Comparison of ENCODE assay signal across 24 cellular contexts in genomic region chr9:17532461-17532860, GRCh38. TPM values are rescaled to one million over a fixed set of nuclear protein-coding genes. Genes with fewer than 3 reads are reported as not detected.
DNase-seq lines count a peak whose midpoint lies in the region; TF ChIP-seq lines count a peak whose summit lies in the region.
"Had no signal": no experiment of that assay in that cellular context is flagged by ENCODE, and none has a peak within 500 bp of the region (broad histone marks: within the 10 kb centered on the region; RNA-seq: fewer than 3 reads in every experiment).

No MANE protein-coding gene starts in this region.

- no peak overlapping the region for H2AK5ac ChIP-seq in H9 (ENCODE audit: insufficient read length, low read length)

- no peak overlapping the region for H2BK20ac ChIP-seq in H9 (ENCODE audit: low read depth, low read length, poor library complexity, severe bottlenecking)

- H3K4me3 ChIP-seq in esophagus muscularis mucosa (no peak overlapping the region), transverse colon (no peak overlapping the region)
- H3K4me3 ChIP-seq: BLaER1 had no signal

- no peaks in the 10 kb centered on the region for H3K4me1 ChIP-seq in esophagus muscularis mucosa
- no peaks in the 10 kb centered on the region for H3K4me1 ChIP-seq in H9 (ENCODE audit: insufficient read depth, low read length)
- no peaks in the 10 kb centered on the region for H3K4me1 ChIP-seq in transverse colon
- H3K4me1 ChIP-seq: BLaER1, Caco-2, SJCRH30 had no signal

- no peak overlapping the region for H3K9ac ChIP-seq in H9 (ENCODE audit: extremely low read depth, insufficient read length, low read length)
- H3K9ac ChIP-seq: BLaER1 had no signal

- no peaks in the 10 kb centered on the region for H3K9me3 Mint-ChIP-seq in H9
- H3K9me3 Mint-ChIP-seq: CD4-positive, alpha-beta T cell; T-cell; T-helper 2 cell treated with Interferon-gamma antibody and Interleukin-4, amounts not matched to agents 5 μg/mL and 100 μg/mL, for 36 hours had no signal

- peaks cover 4 to 12% of the 10 kb centered on the region in 2 experiments for H3K4me1 Mint-ChIP-seq in H9
- H3K4me1 Mint-ChIP-seq: T-cell had no signal

- H2AFZ ChIP-seq in H9 (ENCODE audit: low read length), result no peak overlapping the region

- no peak overlapping the region for H2BK12ac ChIP-seq in H9 (ENCODE audit: insufficient read length, low read depth, low read length)

- H3K27me3 Mint-ChIP-seq in H9 (ENCODE audit: low read depth), result peaks cover 3% of the 10 kb centered on the region; the same call in 1 of the 2 replicates
- H3K27me3 Mint-ChIP-seq: CD4-positive, alpha-beta T cell; T-cell had no signal

- intact Hi-C loops in esophagus muscularis mucosa (cut with DNase I) (loop anchor here (5.0 kb wide), 2 partner anchors 685 to 1495 kb away; no protein-coding TSS in a partner anchor), transverse colon (cut with DNase I; ENCODE audit: low total_unique reads) (no loop called here)

- H3T11ph ChIP-seq in H9 (ENCODE audit: low read length), result no peak overlapping the region

- H3K14ac ChIP-seq in H9 (ENCODE audit: insufficient read depth, low read length), result no peak overlapping the region

- H3K56ac ChIP-seq in H9 (ENCODE audit: insufficient read length, low read depth, low read length), result no peak overlapping the region

- no peak overlapping the region for H4K5ac ChIP-seq in H9 (ENCODE audit: insufficient read length, low read depth, low read length)

- TF ChIP-seq CTCF in esophagus muscularis mucosa (IDR thresholded peaks at IDR 0.05), result no peak
- TF ChIP-seq CTCF in H9 (conservative IDR thresholded peaks at IDR 0.05), result no peak
- no peak for TF ChIP-seq CTCF in transverse colon (IDR thresholded peaks at IDR 0.05)

- H3K27ac ChIP-seq in esophagus muscularis mucosa (replicated peaks in 1 of 4), result no peak overlapping the region
- no peak overlapping the region for H3K27ac ChIP-seq in H9 (ENCODE audit: insufficient read length, low read depth, low read length)
- H3K27ac ChIP-seq in transverse colon, result no peak overlapping the region
- H3K27ac ChIP-seq: 22Rv1, BLaER1, SJCRH30 had no signal

- H3K4ac ChIP-seq in H9 (ENCODE audit: low read depth, low read length), result no peak overlapping the region

- no peak overlapping the region for H2BK5ac ChIP-seq in H9 (ENCODE audit: insufficient read length, low read length)

- no peak overlapping the region for H3K23ac ChIP-seq in H9 (ENCODE audit: insufficient read length, low read depth, low read length)

- no peak overlapping the region for H4K8ac ChIP-seq in H9 (replicated peaks; ENCODE audit: insufficient read length, low read depth, low read length)

- H3K27ac Mint-ChIP-seq in H9, result no peak overlapping the region
- H3K27ac Mint-ChIP-seq: CD4-positive, alpha-beta T cell; T-cell; T-helper 2 cell treated with Interferon-gamma antibody and Interleukin-4, amounts not matched to agents 5 μg/mL and 100 μg/mL, for 36 hours had no signal

- WGBS in esophagus muscularis mucosa, result 73% methylated on average over 6 of the region's 6 CpGs
- no CpG with 5 or more reads among the region's 6 CpGs for WGBS in H9 (ENCODE audit: extremely low coverage, insufficient read length, low lambda C conversion rate)
- 86% methylated on average over 6 of the region's 6 CpGs; no CpG with 5 or more reads in 1 of the 2 donors for WGBS in transverse colon (ENCODE audit: low coverage in 1 of 2), 2 donors

- TF ChIP-seq EP300 in esophagus muscularis mucosa (IDR thresholded peaks at IDR 0.05) (no peak), transverse colon (IDR thresholded peaks at IDR 0.05; ENCODE audit: low read depth) (no peak)

- H3K9me3 ChIP-seq in esophagus muscularis mucosa, result no peaks in the 10 kb centered on the region
- H3K9me3 ChIP-seq in H9 (ENCODE audit: control insufficient read depth, low read depth, low read length), result no peaks in the 10 kb centered on the region
- H3K9me3 ChIP-seq in transverse colon, result no peaks in the 10 kb centered on the region
- H3K9me3 ChIP-seq: BLaER1, Caco-2, SJCRH30 had no signal

- H4K91ac ChIP-seq in H9 (ENCODE audit: insufficient read length, low read depth, low read length), result no peak overlapping the region

- DNase-seq in DMS 273 (lab: John Stamatoyannopoulos, UW; ENCODE audit: unreplicated experiment) (peak; percentile 37), DMS 273 treated with DMSO at 0.1 percent for 48 hours (lab: John Stamatoyannopoulos, UW) (no peak), NCI-H82 (lab: John Stamatoyannopoulos, UW) (peak; percentile 10), NCI-H82 treated with DMSO at 0.1 percent for 48 hours (lab: John Stamatoyannopoulos, UW; ENCODE audit: unreplicated experiment) (no peak), NCI-H510A (lab: John Stamatoyannopoulos, UW) (peak; percentile 2), esophagus muscularis mucosa (ENCODE audit: extremely low spot score) (peak; percentile 66), H9 (no peak), transverse colon (no peak)
- DNase-seq: ACHN; Caco-2; CD4-positive, alpha-beta T cell; DMS153; HCEC 1CT; KBM-7; NCI-H1105 treated with DMSO at 0.1 percent for 48 hours; NCI-H1930; OCI-M1; SJCRH30; T-cell had no signal

- H3K4me3 Mint-ChIP-seq in H9, result no peak overlapping the region
- H3K4me3 Mint-ChIP-seq: CD4-positive, alpha-beta T cell; T-cell; T-helper 2 cell treated with Interferon-gamma antibody and Interleukin-4, amounts not matched to agents 5 μg/mL and 100 μg/mL, for 36 hours had no signal

- no peak overlapping the region for H2BK15ac ChIP-seq in H9 (ENCODE audit: low read depth, low read length)

- H3K79me1 ChIP-seq in H9 (ENCODE audit: insufficient read depth, low read depth, low read length, poor library complexity, severe bottlenecking), result no peaks in the 10 kb centered on the region

- H3K23me2 ChIP-seq in H9 (ENCODE audit: insufficient read length, low read depth, low read length, poor library complexity, severe bottlenecking), result no peaks in the 10 kb centered on the region

- no peak for TF ChIP-seq POLR2A in esophagus muscularis mucosa (IDR thresholded peaks at IDR 0.05; ENCODE audit: low read depth)
- TF ChIP-seq POLR2A in transverse colon (IDR thresholded peaks at IDR 0.05), result no peak

- no peaks in the 10 kb centered on the region for H3K36me3 ChIP-seq in esophagus muscularis mucosa
- no peaks in the 10 kb centered on the region for H3K36me3 ChIP-seq in transverse colon
- H3K36me3 ChIP-seq: BLaER1, SJCRH30 had no signal

- in situ Hi-C loops in transverse colon (cut with MboI; ENCODE audit: low pct_ligation_motif_present in 1 of 4, low pct_unique_long_range_greater_than_20kb in 1 of 4, low sequenced_read_pairs in 3 of 4), result loop anchor here (10.0 to 25.0 kb wide), 3 partner anchors 272 to 1505 kb away; partner anchors contain the start of genes RRAGA (in 3 of the 4) and SAXO1 (in 3 of the 4)

- H3K18ac ChIP-seq in H9 (ENCODE audit: insufficient read length, low read depth, low read length), result no peak overlapping the region

- no peaks in the 10 kb centered on the region; a peak in 1 of 7 replicates for H3K36me3 Mint-ChIP-seq in H9 (ENCODE audit: insufficient read depth in 1 of 3, low read depth in 3 of 3)
- H3K36me3 Mint-ChIP-seq: T-cell had no signal

- H3K4me2 ChIP-seq in H9 (ENCODE audit: insufficient read depth, insufficient read length, low read length), result no peak overlapping the region
- H3K4me2 ChIP-seq: BLaER1 had no signal

- no peaks in the 10 kb centered on the region for H3K27me3 ChIP-seq in esophagus muscularis mucosa
- H3K27me3 ChIP-seq in H9 (ENCODE audit: insufficient read depth, low read length), result no peaks in the 10 kb centered on the region
- no peaks in the 10 kb centered on the region for H3K27me3 ChIP-seq in transverse colon
- H3K27me3 ChIP-seq: BLaER1, SJCRH30 had no signal

- H2BK120ac ChIP-seq in H9 (ENCODE audit: low read depth, low read length, poor library complexity, severe bottlenecking), result no peak overlapping the region

- H3K79me2 ChIP-seq in H9 (ENCODE audit: insufficient read depth, low read length), result no peaks in the 10 kb centered on the region

- no peaks in the 10 kb centered on the region for H4K20me1 ChIP-seq in H9 (ENCODE audit: control insufficient read depth, insufficient read depth, insufficient read length)
- H4K20me1 ChIP-seq: BLaER1 had no signal

RNA-seq across cellular contexts. Expression of gene SH3GL2, which starts 46.4 kb away (rescaled TPM):
- 1 to 10 TPM; 3.3 to 6.7 (median 5.2) TPM for total RNA-seq in esophagus muscularis mucosa
- 5.8 and 6.5 TPM in 2 replicates for total RNA-seq in H9 (2021)
- total RNA-seq in transverse colon, result under 1 TPM in 3 of 4 donors, not detected in 1; 0.20 to 0.41 (median 0.32) TPM
- total RNA-seq: Caco-2; CD4-positive, alpha-beta T cell; G401; HT1080; T-cell had no signal

Comparison
In these comparisons a context has a peak if more than half of its experiments do, and no peak if none do; other contexts are left out.
1. DNase-seq: peak in DMS 273 (single experiment), NCI-H82 (single experiment), NCI-H510A (single experiment) and esophagus muscularis mucosa (single experiment); none in DMS 273 treated with DMSO at 0.1 percent for 48 hours (single experiment), NCI-H82 treated with DMSO at 0.1 percent for 48 hours (single experiment), H9 (single experiment) and transverse colon (single experiment).